15 cellular contexts compared by ENCODE assay signal in genomic region chr13:39201075-39201630, GRCh38.
"Had no signal": no experiment of that assay in that cellular context is flagged by ENCODE, and none has a peak within 500 bp of the region (broad histone marks: within the 10 kb centered on the region; RNA-seq: fewer than 3 reads in every experiment).

No MANE protein-coding gene starts in this region.

- ATAC-seq: activated naive CD8-positive, alpha-beta T cell treated with anti-CD3 and anti-CD28 coated beads, Interleukin-2, amount 50 U/mL, for 24 hours; activated T-helper 17 cell treated with anti-CD3 and anti-CD28 coated beads, Interleukin-2, amount 50 U/mL, for 72 hours; gastroesophageal sphincter; left lung; pancreas; stimulated activated effector memory CD8-positive, alpha-beta T cell treated with anti-CD3 and anti-CD28 coated beads, Interleukin-12 subunit alpha, Interleukin-12 subunit beta, amount 100 ng/mL, for 72 hours had no signal

- H3K4me3 Mint-ChIP-seq: activated naive CD8-positive, alpha-beta T cell treated with anti-CD3 and anti-CD28 coated beads, Interleukin-2, amount 50 U/mL, for 24 hours; activated T-helper 17 cell treated with anti-CD3 and anti-CD28 coated beads, Interleukin-2, amount 50 U/mL, for 72 hours; neural crest cell; stimulated activated effector memory CD8-positive, alpha-beta T cell treated with anti-CD3 and anti-CD28 coated beads, Interleukin-12 subunit alpha, Interleukin-12 subunit beta, amount 100 ng/mL, for 72 hours had no signal

- H3K36me3 Mint-ChIP-seq: stimulated activated effector memory CD8-positive, alpha-beta T cell treated with anti-CD3 and anti-CD28 coated beads, Interleukin-12 subunit alpha, Interleukin-12 subunit beta, amount 100 ng/mL, for 72 hours had no signal

- H3K27me3 ChIP-seq: breast epithelium, gastroesophageal sphincter, left lung, pancreas had no signal

- H3K4me1 ChIP-seq: breast epithelium, left lung, pancreas had no signal

- H3K36me3 ChIP-seq: breast epithelium, gastroesophageal sphincter, left lung, pancreas had no signal

- H3K4me3 ChIP-seq: breast epithelium, gastroesophageal sphincter, left lung, pancreas had no signal

- H3K27ac ChIP-seq: breast epithelium, gastroesophageal sphincter, left lung, pancreas had no signal

- H3K9me3 Mint-ChIP-seq: activated naive CD8-positive, alpha-beta T cell treated with anti-CD3 and anti-CD28 coated beads, Interleukin-2, amount 50 U/mL, for 24 hours; activated T-helper 17 cell treated with anti-CD3 and anti-CD28 coated beads, Interleukin-2, amount 50 U/mL, for 72 hours; neural crest cell; stimulated activated effector memory CD8-positive, alpha-beta T cell treated with anti-CD3 and anti-CD28 coated beads, Interleukin-12 subunit alpha, Interleukin-12 subunit beta, amount 100 ng/mL, for 72 hours had no signal

- H3K4me1 Mint-ChIP-seq: activated T-helper 17 cell treated with anti-CD3 and anti-CD28 coated beads, Interleukin-2, amount 50 U/mL, for 72 hours; neural crest cell; stimulated activated effector memory CD8-positive, alpha-beta T cell treated with anti-CD3 and anti-CD28 coated beads, Interleukin-12 subunit alpha, Interleukin-12 subunit beta, amount 100 ng/mL, for 72 hours had no signal

- DNase-seq: activated CD4-positive, alpha-beta T cell treated with anti-CD3 and anti-CD28 coated beads, Interleukin-2, amount 50 U/mL, for 4 hours; activated CD4-positive, CD25-positive, alpha-beta regulatory T cell treated with anti-CD3 and anti-CD28 coated beads, Interleukin-2, amount 50 U/mL, for 72 hours; activated naive CD4-positive, alpha-beta T cell treated with Interleukin-2 at 50 U/mL for 16 hours; activated naive CD8-positive, alpha-beta T cell treated with anti-CD3 and anti-CD28 coated beads, Interleukin-2, amount 50 U/mL, for 24 hours; aorta; left lung; pancreas; stimulated activated CD4-positive, alpha-beta T cell treated with anti-CD3 and anti-CD28 coated beads, Interleukin-12 subunit alpha, Interleukin-12 subunit beta, amount 100 ng/mL, for 4 hours; T-helper 1 cell; T1000 had no signal

- H3K9me3 ChIP-seq: breast epithelium, gastroesophageal sphincter, left lung, pancreas had no signal

- H3K27ac Mint-ChIP-seq: activated naive CD8-positive, alpha-beta T cell treated with anti-CD3 and anti-CD28 coated beads, Interleukin-2, amount 50 U/mL, for 24 hours; activated T-helper 17 cell treated with anti-CD3 and anti-CD28 coated beads, Interleukin-2, amount 50 U/mL, for 72 hours; stimulated activated effector memory CD8-positive, alpha-beta T cell treated with anti-CD3 and anti-CD28 coated beads, Interleukin-12 subunit alpha, Interleukin-12 subunit beta, amount 100 ng/mL, for 72 hours had no signal
